14 cellular contexts compared by ENCODE assay signal in genomic region chr6:42190784-42191183, GRCh38. TPM values are rescaled to one million over a fixed set of nuclear protein-coding genes. Genes with fewer than 3 reads are reported as not detected.
A peak's percentile ranks its signal among the peaks of the same experiment; 100 is the strongest.
DNase-seq lines count a peak whose midpoint lies in the region; ATAC-seq and TF ChIP-seq lines count a peak whose summit lies in the region.
"Had no signal": no experiment of that assay in that cellular context is flagged by ENCODE, and none has a peak within 500 bp of the region (broad histone marks: within the 10 kb centered on the region; RNA-seq: fewer than 3 reads in every experiment).

No MANE protein-coding gene starts in this region.

- H3K4me3 ChIP-seq in fibroblast of mammary gland (ENCODE audit: control insufficient read depth, low read depth, low read length) = no peak overlapping the region
- H3K4me3 ChIP-seq: stomach had no signal

- peaks cover 3% of the 10 kb centered on the region for H3K36me3 Mint-ChIP-seq in T-helper 17 cell (ENCODE audit: low read depth)

- peak overlapping the region; percentile 37 for H3K27ac Mint-ChIP-seq in T-helper 17 cell
- H3K27ac Mint-ChIP-seq: CD4-positive, alpha-beta memory T cell had no signal

- no peak for ATAC-seq in T-helper 17 cell
- no peak for ATAC-seq in GM19455 (IDR thresholded peaks at IDR 0.05; ENCODE audit: unreplicated experiment)
- ATAC-seq: sciatic nerve had no signal

- no peak overlapping the region for H3K4me3 Mint-ChIP-seq in T-helper 17 cell
- H3K4me3 Mint-ChIP-seq: CD4-positive, alpha-beta memory T cell; naive B cell had no signal

- H3K9me3 ChIP-seq in T-helper 17 cell (ENCODE audit: control insufficient read depth, low read length, poor library complexity, severe bottlenecking) = no peaks in the 10 kb centered on the region
- H3K9me3 ChIP-seq: stomach had no signal

- H3K4me1 Mint-ChIP-seq in T-helper 17 cell = peaks cover 3% of the 10 kb centered on the region
- H3K4me1 Mint-ChIP-seq: CD4-positive, alpha-beta memory T cell; naive B cell had no signal

- DNase-seq in HCEC 1CT = peak; percentile 70
- DNase-seq in T-helper 17 cell = no peak
- DNase-seq in fibroblast of mammary gland (ENCODE audit: low read depth) = peak; percentile 90
- peak; percentile 51 for DNase-seq in retina
- DNase-seq in cerebellar cortex (ENCODE audit: low spot score) = no peak
- DNase-seq in pons (ENCODE audit: low spot score) = no peak
- DNase-seq: activated CD8-positive, alpha-beta memory T cell treated with anti-CD3 and anti-CD28 coated beads, Interleukin-2, amount 50 U/mL, for 48 hours; CD4-positive, alpha-beta memory T cell; left cardiac atrium; naive B cell; NCI-H2171; stomach had no signal

- TF ChIP-seq CTCF in fibroblast of mammary gland (conservative IDR thresholded peaks at IDR 0.05; ENCODE audit: control insufficient read depth, insufficient read depth, low read depth, low read length) = no peak

- H3K27me3 Mint-ChIP-seq in T-helper 17 cell = peaks cover under 1% of the 10 kb centered on the region
- H3K27me3 Mint-ChIP-seq: CD4-positive, alpha-beta memory T cell; naive B cell had no signal

RNA-seq across cellular contexts. Expression of gene GUCA1B, which starts 4.0 kb away (rescaled TPM):
- total RNA-seq in T-helper 17 cell = 1 to 10 TPM; 1.5 to 2.2 TPM

RNA-seq across cellular contexts. Expression of gene GUCA1A, which starts 17.6 kb away (rescaled TPM):
- total RNA-seq in T-helper 17 cell = not detected
- total RNA-seq: CD4-positive, alpha-beta memory T cell; left cardiac atrium; sciatic nerve; stomach had no signal

RNA-seq across cellular contexts. Expression of gene MRPS10, which starts 26.9 kb away (rescaled TPM):
- total RNA-seq in T-helper 17 cell = 10 to 100 TPM; 15.4 to 20.1 TPM

RNA-seq across cellular contexts. Expression of gene C6orf132, which starts 48.4 kb away (rescaled TPM):
- total RNA-seq in T-helper 17 cell = not detected
- total RNA-seq: CD4-positive, alpha-beta memory T cell had no signal

Comparison
In these comparisons a context has a peak if more than half of its experiments do, and no peak if none do; other contexts are left out.
1. DNase-seq: peak in HCEC 1CT (single experiment), fibroblast of mammary gland (single experiment) and retina (single experiment); none in T-helper 17 cell (0 of 3), cerebellar cortex (single experiment) and pons (single experiment).